In genomic region chr9:89777544-89777943, GRCh38 we compare ENCODE assay signal across 22 cellular contexts.
"Had no signal": no experiment of that assay in that cellular context is flagged by ENCODE, and none has a peak within 500 bp of the region (broad histone marks: within the 10 kb centered on the region; RNA-seq: fewer than 3 reads in every experiment).

No MANE protein-coding gene starts in this region.

- H3K27ac ChIP-seq: colonic mucosa, esophagus muscularis mucosa, foreskin keratinocyte, gastroesophageal sphincter, heart left ventricle, left lung, lower lobe of right lung, parathyroid adenoma, prostate gland, right atrium auricular region, sigmoid colon, stomach, thyroid gland had no signal

- H3K27me3 ChIP-seq: colonic mucosa, left lung, right atrium auricular region, sigmoid colon, stomach, thyroid gland had no signal

- H3K9me3 ChIP-seq: colonic mucosa, esophagus muscularis mucosa, gastroesophageal sphincter, heart left ventricle, left lung, lower lobe of right lung, prostate gland, right atrium auricular region, sigmoid colon, stomach, thyroid gland had no signal

- H3K79me2 ChIP-seq: parathyroid adenoma had no signal

- ATAC-seq: foreskin keratinocyte; gastroesophageal sphincter; stimulated activated naive B cell treated with anti-CD40 and anti-IgM and Interleukin-4, amounts not matched to agents 10 μg/mL and 1 μg/mL and 100 μg/mL, for 72 hours had no signal

- H3K36me3 Mint-ChIP-seq: natural killer cell treated with Interleukin-12 subunit alpha and Interleukin-12 subunit beta and Interleukin-15 and Interleukin-18, amount 100 ng/mL, for 72 hours; stimulated activated naive B cell treated with anti-CD40 and anti-IgM and Interleukin-4, amounts not matched to agents 10 μg/mL and 1 μg/mL and 100 μg/mL, for 72 hours; type B pancreatic cell had no signal

- H3K4me1 ChIP-seq: colonic mucosa, foreskin keratinocyte, gastroesophageal sphincter, prostate gland, right atrium auricular region, thyroid gland had no signal

- DNase-seq: colonic mucosa; effector CD8-positive, alpha-beta T cell; foreskin keratinocyte; heart left ventricle; hippocampal formation; left cardiac atrium; left lung; lower lobe of right lung; sigmoid colon; stimulated activated CD4-positive, alpha-beta T cell treated with anti-CD3 and anti-CD28 coated beads, Interleukin-2, amount 100 ng/mL, for 48 hours; stimulated activated naive B cell treated with anti-CD40 and anti-IgM and Interleukin-4, amounts not matched to agents 10 μg/mL and 1 μg/mL and 100 μg/mL, for 72 hours; stomach had no signal

- H3K4me3 ChIP-seq: colonic mucosa, esophagus muscularis mucosa, gastroesophageal sphincter, left lung, lower lobe of right lung, prostate gland, right atrium auricular region, stomach, thyroid gland had no signal

- H3K9me3 Mint-ChIP-seq: dendritic cell treated with granulocyte-macrophage colony-stimulating factor and Interleukin-4, amounts not matched to agents 40 ng/mL and 50 ng/mL, for 4 days; natural killer cell treated with Interleukin-12 subunit alpha and Interleukin-12 subunit beta and Interleukin-15 and Interleukin-18, amount 100 ng/mL, for 72 hours; neural crest cell; stimulated activated naive B cell treated with anti-CD40 and anti-IgM and Interleukin-4, amounts not matched to agents 10 μg/mL and 1 μg/mL and 100 μg/mL, for 72 hours; type B pancreatic cell had no signal

- H3K36me3 ChIP-seq: colonic mucosa, esophagus muscularis mucosa, gastroesophageal sphincter, heart left ventricle, left lung, lower lobe of right lung, prostate gland, right atrium auricular region, sigmoid colon, stomach, thyroid gland had no signal

- H3K4me3 Mint-ChIP-seq: dendritic cell treated with granulocyte-macrophage colony-stimulating factor and Interleukin-4, amounts not matched to agents 40 ng/mL and 50 ng/mL, for 4 days; natural killer cell treated with Interleukin-12 subunit alpha and Interleukin-12 subunit beta and Interleukin-15 and Interleukin-18, amount 100 ng/mL, for 72 hours; neural crest cell; stimulated activated naive B cell treated with anti-CD40 and anti-IgM and Interleukin-4, amounts not matched to agents 10 μg/mL and 1 μg/mL and 100 μg/mL, for 72 hours; type B pancreatic cell had no signal

- H3K9ac ChIP-seq: parathyroid adenoma had no signal

- H3K27ac Mint-ChIP-seq: dendritic cell treated with granulocyte-macrophage colony-stimulating factor and Interleukin-4, amounts not matched to agents 40 ng/mL and 50 ng/mL, for 4 days; natural killer cell treated with Interleukin-12 subunit alpha and Interleukin-12 subunit beta and Interleukin-15 and Interleukin-18, amount 100 ng/mL, for 72 hours; stimulated activated naive B cell treated with anti-CD40 and anti-IgM and Interleukin-4, amounts not matched to agents 10 μg/mL and 1 μg/mL and 100 μg/mL, for 72 hours; type B pancreatic cell had no signal
